Comparison of ENCODE assay signal across 2 cellular contexts in genomic region chr12:64125913-64126312, GRCh38.
TF ChIP-seq lines count a peak whose summit lies in the region.

No MANE protein-coding gene starts in this region.

TF ChIP-seq in IMR-90, 13 proteins besides CTCF, POLR2A, EP300 and RAD21:
- no peak for TF ChIP-seq ELK1 (IDR thresholded peaks at IDR 0.05; ENCODE audit: borderline replicate concordance, low read depth, low read length)
- TF ChIP-seq CHD1 (IDR thresholded peaks at IDR 0.05; ENCODE audit: low read depth, low read length) = no peak
- no peak for TF ChIP-seq RFX5 (IDR thresholded peaks at IDR 0.05; ENCODE audit: low read depth, low read length)
- TF ChIP-seq BHLHE40 (IDR thresholded peaks at IDR 0.05; ENCODE audit: low read depth, low read length) = no peak
- no peak for TF ChIP-seq SMC3 (IDR thresholded peaks at IDR 0.05; ENCODE audit: low read depth, low read length)
- TF ChIP-seq MXI1 (IDR thresholded peaks at IDR 0.05; ENCODE audit: borderline replicate concordance, low read depth, low read length) = no peak
- no peak for TF ChIP-seq MAFK (IDR thresholded peaks at IDR 0.05; ENCODE audit: low read depth, low read length)
- no peak for TF ChIP-seq MAZ (IDR thresholded peaks at IDR 0.05; ENCODE audit: borderline replicate concordance, low read depth, low read length)
- TF ChIP-seq USF2 (IDR thresholded peaks at IDR 0.05; ENCODE audit: low read depth, low read length) = no peak
- no peak for TF ChIP-seq FOS (IDR thresholded peaks at IDR 0.05; ENCODE audit: low read depth, low read length)

TF ChIP-seq in SK-N-SH treated with all-trans-retinoic acid at 6 μM for 48 hours, 23 proteins besides CTCF, POLR2A, EP300 and RAD21 (continued from another document):
- no peak for TF ChIP-seq PATZ1 (CRISPR knock-in tag; IDR thresholded peaks at IDR 0.05; ENCODE audit: borderline replicate concordance)
- TF ChIP-seq ISL1 (CRISPR knock-in tag; IDR thresholded peaks at IDR 0.05) = no peak
- no peak for TF ChIP-seq CREB5 (CRISPR knock-in tag; IDR thresholded peaks at IDR 0.05; ENCODE audit: low read depth)
TF ChIP-seq in SK-N-SH treated with all-trans-retinoic acid at 6 μM for 48 hours: peak in this region for 0.
